ENCODE assay signal across 1 cellular context in genomic region chr2:71330585-71331330, GRCh38.
TF ChIP-seq lines count a peak whose summit lies in the region.

No MANE protein-coding gene starts in this region.

TF ChIP-seq in GM12878, 131 proteins besides CTCF, POLR2A, EP300 and RAD21 (continued from another document):
- TF ChIP-seq, protein P1, sequence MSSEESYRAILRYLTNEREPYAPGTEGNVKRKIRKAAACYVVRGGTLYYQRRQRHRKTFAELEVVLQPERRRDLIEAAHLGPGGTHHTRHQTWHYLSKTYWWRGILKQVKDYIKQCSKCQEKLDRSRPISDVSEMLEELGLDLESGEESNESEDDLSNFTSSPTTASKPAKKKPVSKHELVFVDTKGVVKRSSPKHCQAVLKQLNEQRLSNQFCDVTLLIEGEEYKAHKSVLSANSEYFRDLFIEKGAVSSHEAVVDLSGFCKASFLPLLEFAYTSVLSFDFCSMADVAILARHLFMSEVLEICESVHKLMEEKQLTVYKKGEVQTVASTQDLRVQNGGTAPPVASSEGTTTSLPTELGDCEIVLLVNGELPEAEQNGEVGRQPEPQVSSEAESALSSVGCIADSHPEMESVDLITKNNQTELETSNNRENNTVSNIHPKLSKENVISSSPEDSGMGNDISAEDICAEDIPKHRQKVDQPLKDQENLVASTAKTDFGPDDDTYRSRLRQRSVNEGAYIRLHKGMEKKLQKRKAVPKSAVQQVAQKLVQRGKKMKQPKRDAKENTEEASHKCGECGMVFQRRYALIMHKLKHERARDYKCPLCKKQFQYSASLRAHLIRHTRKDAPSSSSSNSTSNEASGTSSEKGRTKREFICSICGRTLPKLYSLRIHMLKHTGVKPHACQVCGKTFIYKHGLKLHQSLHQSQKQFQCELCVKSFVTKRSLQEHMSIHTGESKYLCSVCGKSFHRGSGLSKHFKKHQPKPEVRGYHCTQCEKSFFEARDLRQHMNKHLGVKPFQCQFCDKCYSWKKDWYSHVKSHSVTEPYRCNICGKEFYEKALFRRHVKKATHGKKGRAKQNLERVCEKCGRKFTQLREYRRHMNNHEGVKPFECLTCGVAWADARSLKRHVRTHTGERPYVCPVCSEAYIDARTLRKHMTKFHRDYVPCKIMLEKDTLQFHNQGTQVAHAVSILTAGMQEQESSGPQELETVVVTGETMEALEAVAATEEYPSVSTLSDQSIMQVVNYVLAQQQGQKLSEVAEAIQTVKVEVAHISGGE (CRISPR knock-in tag; IDR thresholded peaks at IDR 0.05) = no peak
- TF ChIP-seq MTA3 (IDR thresholded peaks at IDR 0.05; ENCODE audit: borderline replicate concordance, low read length) = no peak
- no peak for TF ChIP-seq TBL1XR1 (IDR thresholded peaks at IDR 0.05; ENCODE audit: low read depth, low read length)
